In genomic region chr1:11907275-11908138, GRCh38 we compare ENCODE assay signal across 8 cellular contexts.
DNase-seq lines count a peak whose midpoint lies in the region; ATAC-seq and TF ChIP-seq lines count a peak whose summit lies in the region.

No MANE protein-coding gene starts in this region.

- DNase-seq in GF-D8 (lab: John Stamatoyannopoulos, UW) (peak; percentile 88), NB4 (ENCODE audit: low read depth) (peak; percentile 93), SK-N-MC (ENCODE audit: low read depth, low spot score) (peak; percentile 96), germinal center (ENCODE audit: low spot score) (peak; percentile 90), non-pigmented ciliary epithelial cell (ENCODE audit: low read depth) (peak; percentile 71), substantia nigra (lab: John Stamatoyannopoulos, UW) (peak in 48 of 49 donors; percentile 16 to 93 (median 76))
- peak; percentile 89 for DNase-seq in activated naive CD4-positive, alpha-beta T cell treated with anti-CD3 and anti-CD28 coated beads, Interleukin-2, amount 50 U/mL, for 16 hours

- TF ChIP-seq POLR2A in NB4 (IDR thresholded peaks at IDR 0.05; ENCODE audit: extremely low read depth, insufficient read length), result no peak

- no peaks in the 10 kb centered on the region for H3K9me3 ChIP-seq in SK-N-MC (ENCODE audit: low read depth, low read length)

- H3K36me3 ChIP-seq in SK-N-MC (ENCODE audit: insufficient read depth, low read length), result no peaks in the 10 kb centered on the region

- ATAC-seq in HG02571 (IDR thresholded peaks at IDR 0.05; ENCODE audit: unreplicated experiment), result peak; percentile 45

- H3K4me3 ChIP-seq in NB4 (ENCODE audit: low read depth, low read length) (no peak overlapping the region), SK-N-MC (peak overlapping the region; percentile 58)

- H3K9ac ChIP-seq in SK-N-MC (ENCODE audit: insufficient read length), result peak overlapping the region; percentile 87

- H3K27ac ChIP-seq in SK-N-MC (peak overlapping the region; percentile 99), substantia nigra (ENCODE audit: low read depth, low read length, poor library complexity, severe bottlenecking) (peak overlapping the region; percentile 98)

- TF ChIP-seq CTCF in NB4 (IDR thresholded peaks at IDR 0.05; ENCODE audit: low read depth, low read length), result peak; percentile 65
